In the genomic region with DNA sequence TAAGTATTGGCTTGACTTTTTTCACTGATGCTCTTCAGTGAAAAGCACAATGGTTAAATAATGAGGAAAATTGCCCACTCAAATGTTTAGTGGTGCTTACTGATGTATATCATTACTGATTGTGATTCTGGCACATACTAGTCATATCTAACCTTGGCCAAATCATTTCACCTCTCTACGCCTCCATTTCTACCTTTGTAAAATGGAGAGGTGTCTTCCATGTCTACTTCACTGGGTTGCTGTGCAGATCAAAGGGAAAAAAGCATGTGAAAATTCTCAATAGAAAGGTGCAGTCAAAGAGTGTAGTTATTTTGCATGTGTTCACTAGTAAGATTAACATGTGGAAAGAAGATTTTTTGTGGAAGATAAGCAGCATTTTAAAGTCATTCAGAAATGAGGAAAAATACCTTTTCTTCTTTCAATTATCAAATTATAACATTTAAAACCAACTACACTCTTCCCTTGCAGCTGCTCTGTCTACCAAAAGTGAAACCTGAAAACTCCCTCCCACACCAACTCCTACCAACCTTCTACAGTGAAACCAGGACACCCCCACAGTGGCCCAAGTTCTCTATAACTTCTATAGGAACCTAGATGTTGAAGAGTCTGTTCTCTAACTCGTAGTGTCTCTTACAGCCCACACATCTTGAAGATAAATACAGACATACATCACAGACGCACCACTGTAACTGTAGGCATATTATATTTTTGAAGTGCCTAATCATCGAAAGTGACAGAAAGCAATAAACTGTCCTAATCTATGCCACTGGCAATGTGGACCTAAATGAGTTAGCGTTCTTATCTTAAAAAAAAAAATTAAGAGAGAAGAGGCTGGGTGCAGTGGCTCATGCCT, we compare ENCODE assay signal across 9 cellular contexts. TPM values are rescaled to one million over a fixed set of nuclear protein-coding genes. Genes with fewer than 3 reads are reported as not detected.
DNase-seq lines count a peak whose midpoint lies in the region; ATAC-seq, FAIRE-seq and TF ChIP-seq lines count a peak whose summit lies in the region.
"Had no signal": no experiment of that assay in that cellular context is flagged by ENCODE, and none has a peak within 500 bp of the region (broad histone marks: within the 10 kb centered on the region; RNA-seq: fewer than 3 reads in every experiment).

No MANE protein-coding gene starts in this region.

- no peaks in the 10 kb centered on the region for H3K79me2 ChIP-seq in OCI-LY7 (ENCODE audit: insufficient read depth, low read depth, low read length)

- H3K9me3 Mint-ChIP-seq in progenitor cell of endocrine pancreas (ENCODE audit: low read depth), result no peaks in the 10 kb centered on the region

- H3K4me3 ChIP-seq in OCI-LY7 (ENCODE audit: low read depth, low read length, poor library complexity, severe bottlenecking) (no peak overlapping the region), esophagus (ENCODE audit: low read depth in 1 of 2, low read length in 2 of 2) (peak overlapping the region; percentile 32 to 34)

- H3K36me3 ChIP-seq in OCI-LY7 (ENCODE audit: insufficient read depth, low read length) (no peaks in the 10 kb centered on the region), esophagus (ENCODE audit: control insufficient read depth in 2 of 2, insufficient read depth in 2 of 2, low read length in 1 of 2) (no peaks in the 10 kb centered on the region)

- no peaks in the 10 kb centered on the region; the same call in 1 of the 2 replicates for H3K9me2 ChIP-seq in OCI-LY7 (ENCODE audit: insufficient read depth, low read length)

- no TSS peak for BruUV-seq in OCI-LY7 (replicated peaks; lab: Mats Ljungman, UMichigan)

- peak overlapping the region; percentile 33; the same call in 1 of the 2 replicates for H3K4me2 ChIP-seq in OCI-LY7 (ENCODE audit: low read length)

- CTCF ChIA-PET in OCI-LY7 (lab: Charles Lee; ENCODE audit: unreplicated experiment), result no interaction called here

- TF ChIP-seq CTCF in OCI-LY7 (conservative IDR thresholded peaks at IDR 0.05; ENCODE audit: low read length), result no peak
- no peak for TF ChIP-seq CTCF in progenitor cell of endocrine pancreas (IDR thresholded peaks at IDR 0.05; ENCODE audit: unreplicated experiment)

- whole genome bisulfite sequencing in esophagus, 2 donors, result 37 to 56% methylated on average over 5 of the region's 5 CpGs

- H3K27ac ChIP-seq in OCI-LY7 (ENCODE audit: low read depth, low read length, poor library complexity, severe bottlenecking) (no peak overlapping the region), esophagus (ENCODE audit: low read depth in 2 of 2, low read length in 1 of 2) (peak overlapping the region in 1 of 2 donors; percentile 15)

- no peak overlapping the region for H3K4me3 Mint-ChIP-seq in progenitor cell of endocrine pancreas (ENCODE audit: low read depth)

- ATAC-seq in GM18870 (IDR thresholded peaks at IDR 0.05; ENCODE audit: unreplicated experiment) (peak; percentile 76), HG02678 (IDR thresholded peaks at IDR 0.05; ENCODE audit: unreplicated experiment) (peak; percentile 93)

- H3K4me1 Mint-ChIP-seq in progenitor cell of endocrine pancreas (ENCODE audit: low read depth), result no peaks in the 10 kb centered on the region

- no peaks in the 10 kb centered on the region for H4K20me1 ChIP-seq in OCI-LY7 (ENCODE audit: insufficient read depth, low read length)

- H3K36me3 Mint-ChIP-seq in progenitor cell of endocrine pancreas (ENCODE audit: insufficient read depth), result no peaks in the 10 kb centered on the region

- no peaks in the 10 kb centered on the region for H3K9me3 ChIP-seq in OCI-LY7 (ENCODE audit: low read length)
- H3K9me3 ChIP-seq in esophagus (ENCODE audit: control insufficient read depth in 2 of 2, insufficient read depth in 1 of 2, low read depth in 1 of 2, low read length in 1 of 2), result no peaks in the 10 kb centered on the region

- no peaks in the 10 kb centered on the region for H3K27me3 ChIP-seq in esophagus (ENCODE audit: control insufficient read depth in 1 of 2, insufficient read depth in 2 of 2, low read length in 2 of 2)

- H2AFZ ChIP-seq in OCI-LY7 (ENCODE audit: low read length), result peak overlapping the region; percentile 73

- DNase-seq in OCI-LY7 (ENCODE audit: low spot score), result no peak
- no peak for DNase-seq in urothelium cell line (ENCODE audit: low spot score)
- no peak for DNase-seq in progenitor cell of endocrine pancreas (ENCODE audit: low spot score, unreplicated experiment)
- DNase-seq in medulla oblongata (ENCODE audit: extremely low spot score), result no peak
- DNase-seq in amygdala (lab: John Stamatoyannopoulos, UW), result no peak

- intact Hi-C loops in OCI-LY7 (cut with micrococcal nuclease; ENCODE audit: unreplicated experiment), result no loop called here

- POLR2A ChIA-PET in OCI-LY7 (lab: Charles Lee), result interaction anchor here (0.8 to 0.9 kb wide), 2 partner anchors 14 to 234 kb away, joined by 3 to 4 read pairs; no protein-coding TSS in a partner anchor

- no peak overlapping the region for H3K27ac Mint-ChIP-seq in progenitor cell of endocrine pancreas

- H3K27me3 Mint-ChIP-seq in progenitor cell of endocrine pancreas, result no peaks in the 10 kb centered on the region

- H3K4me1 ChIP-seq in OCI-LY7 (ENCODE audit: insufficient read depth, low read length, poor library complexity, severe bottlenecking), result peaks cover 13% of the 10 kb centered on the region
- no peaks in the 10 kb centered on the region for H3K4me1 ChIP-seq in esophagus (ENCODE audit: control insufficient read depth in 2 of 2, insufficient read depth in 2 of 2, low read length in 1 of 2)

- peak; percentile 59 for FAIRE-seq in urothelium cell line (lab: Jason Lieb, UNC)

RNA-seq across cellular contexts. Expression of gene CD200R1, which starts 1.4 kb away (rescaled TPM):
- 0.18 TPM in 1 of 2 replicates, not detected in the other for total RNA-seq in OCI-LY7 (2014; rRNA removed; shearing (Covaris generic))
- total RNA-seq in OCI-LY7 (2022) (0.17 and 0.25 TPM in 2 replicates), progenitor cell of endocrine pancreas (0.13 TPM in 1 of 2 replicates, not detected in the other)
- polyA plus RNA-seq in esophagus, result 1 to 10 TPM; 1.5 to 2.2 TPM
- total RNA-seq: LHCN-M2 had no signal

RNA-seq across cellular contexts. Expression of gene GTPBP8, which starts 17.2 kb away (rescaled TPM):
- 17.6 and 23.8 TPM in 2 replicates for total RNA-seq in OCI-LY7 (2014; rRNA removed; shearing (Covaris generic))
- total RNA-seq in OCI-LY7 (2022), result 20.3 and 21.9 TPM in 2 replicates
- polyA plus RNA-seq in esophagus, result 10 to 100 TPM in 1 of 2 donors, 1 to 10 TPM in 1; 4.7 to 14.8 TPM
- 17.2 and 25.2 TPM in 2 replicates for total RNA-seq in progenitor cell of endocrine pancreas
